Comparison of ENCODE assay signal across 1 cellular context in genomic region chr4:168628251-168628650, GRCh38.
TF ChIP-seq lines count a peak whose summit lies in the region.

No MANE protein-coding gene starts in this region.

TF ChIP-seq in IMR-90, 13 proteins besides CTCF, POLR2A, EP300 and RAD21:
- TF ChIP-seq USF2 (IDR thresholded peaks at IDR 0.05; ENCODE audit: low read depth, low read length) = no peak
- no peak for TF ChIP-seq CEBPB (IDR thresholded peaks at IDR 0.05; ENCODE audit: low read depth, low read length)
- no peak for TF ChIP-seq CHD1 (IDR thresholded peaks at IDR 0.05; ENCODE audit: low read depth, low read length)
- TF ChIP-seq BHLHE40 (IDR thresholded peaks at IDR 0.05; ENCODE audit: low read depth, low read length) = no peak
- no peak for TF ChIP-seq RFX5 (IDR thresholded peaks at IDR 0.05; ENCODE audit: low read depth, low read length)
- no peak for TF ChIP-seq MXI1 (IDR thresholded peaks at IDR 0.05; ENCODE audit: borderline replicate concordance, low read depth, low read length)
- no peak for TF ChIP-seq MAZ (IDR thresholded peaks at IDR 0.05; ENCODE audit: borderline replicate concordance, low read depth, low read length)
- TF ChIP-seq FOS (IDR thresholded peaks at IDR 0.05; ENCODE audit: low read depth, low read length) = no peak
- TF ChIP-seq MAFK (IDR thresholded peaks at IDR 0.05; ENCODE audit: low read depth, low read length) = no peak
- TF ChIP-seq RCOR1 (IDR thresholded peaks at IDR 0.05; ENCODE audit: insufficient replicate concordance, low read length) = no peak
- no peak for TF ChIP-seq NFE2L2 (IDR thresholded peaks at IDR 0.05; ENCODE audit: low read depth, low read length)
- no peak for TF ChIP-seq SMC3 (IDR thresholded peaks at IDR 0.05; ENCODE audit: low read depth, low read length)
- TF ChIP-seq ELK1 (IDR thresholded peaks at IDR 0.05; ENCODE audit: borderline replicate concordance, low read depth, low read length) = no peak
TF ChIP-seq in IMR-90: peak in this region for 0.
